ENCODE assay signal across 21 cellular contexts in the genomic region with DNA sequence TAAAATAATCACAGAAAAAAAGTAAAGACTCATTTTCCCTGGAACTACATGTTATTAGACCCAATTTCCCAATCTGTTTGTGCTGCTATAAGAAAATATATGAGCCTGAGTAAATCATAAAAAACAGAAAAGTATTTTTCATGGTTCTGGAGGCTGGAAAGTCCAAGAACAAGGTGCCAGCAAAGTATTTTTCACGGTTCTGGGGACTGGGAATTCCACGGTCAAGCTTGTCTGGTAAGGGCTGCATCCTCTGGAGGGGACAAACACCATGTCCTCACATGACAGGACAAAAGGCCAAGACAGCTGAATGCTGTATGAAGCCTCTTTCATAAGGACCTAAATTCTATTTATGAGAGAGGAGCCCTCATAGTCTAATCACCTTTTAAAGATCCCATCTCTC.
"Had no signal": no experiment of that assay in that cellular context is flagged by ENCODE, and none has a peak within 500 bp of the region (broad histone marks: within the 10 kb centered on the region; RNA-seq: fewer than 3 reads in every experiment).

No MANE protein-coding gene starts in this region.

- FAIRE-seq: colon, endothelial cell of umbilical vein, frontal cortex, keratinocyte had no signal

- H3K27me3 ChIP-seq: dorsolateral prefrontal cortex, esophagus muscularis mucosa, foreskin keratinocyte, gastroesophageal sphincter, heart right ventricle, left lung had no signal

- DNase-seq: dermis blood vessel endothelial cell; dorsolateral prefrontal cortex; effector CD4-positive, alpha-beta T cell; effector memory CD4-positive, alpha-beta T cell; foreskin keratinocyte; heart right ventricle; hippocampal formation; left cardiac atrium; left lung; mammary epithelial cell; mesendoderm; midbrain; naive thymus-derived CD4-positive, alpha-beta T cell had no signal

- ATAC-seq: foreskin keratinocyte; gastroesophageal sphincter; naive thymus-derived CD4-positive, alpha-beta T cell had no signal

- H3K4me1 ChIP-seq: foreskin keratinocyte, gastroesophageal sphincter, left lung had no signal

- H3K9me3 ChIP-seq: esophagus muscularis mucosa, gastroesophageal sphincter, left lung had no signal

- H3K36me3 ChIP-seq: esophagus muscularis mucosa, gastroesophageal sphincter, heart right ventricle, left lung had no signal

- H3K4me3 ChIP-seq: coronary artery, dorsolateral prefrontal cortex, esophagus muscularis mucosa, gastroesophageal sphincter, heart right ventricle, left lung, lung had no signal

- H3K27ac ChIP-seq: coronary artery, esophagus muscularis mucosa, foreskin keratinocyte, gastroesophageal sphincter, left lung had no signal
